Comparison of ENCODE assay signal across 26 cellular contexts in the genomic region with DNA sequence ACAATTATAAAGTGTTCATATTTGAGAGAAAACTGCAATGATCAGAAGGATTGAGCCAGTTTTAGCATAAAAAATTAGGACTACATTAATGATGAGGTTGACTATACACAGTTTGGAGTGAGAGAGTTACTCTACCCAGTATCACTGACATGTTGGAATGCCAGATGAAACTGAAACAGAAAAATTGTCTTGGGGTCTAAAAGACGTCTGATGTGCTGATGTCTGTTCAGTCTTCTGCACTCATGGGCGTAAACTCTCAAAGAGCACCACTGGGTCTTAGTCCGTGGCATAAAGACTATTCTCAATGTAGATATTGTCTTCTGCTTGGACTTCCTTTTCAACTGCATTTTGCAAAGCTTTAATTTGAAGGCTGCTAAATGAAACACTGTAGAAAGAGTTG. TPM values are rescaled to one million over a fixed set of nuclear protein-coding genes. Genes with fewer than 3 reads are reported as not detected.
DNase-seq lines count a peak whose midpoint lies in the region; ATAC-seq and TF ChIP-seq lines count a peak whose summit lies in the region.
"Had no signal": no experiment of that assay in that cellular context is flagged by ENCODE, and none has a peak within 500 bp of the region (broad histone marks: within the 10 kb centered on the region; RNA-seq: fewer than 3 reads in every experiment).

No MANE protein-coding gene starts in this region.

- peaks cover 2% of the 10 kb centered on the region for H3K27me3 Mint-ChIP-seq in activated CD4-positive, alpha-beta T cell treated with anti-CD3 and anti-CD28 coated beads, Interleukin-2, amount 10 ng/mL, durations not matched to agents 24 days and 14 days
- H3K27me3 Mint-ChIP-seq in activated CD8-positive, alpha-beta T cell treated with anti-CD3 and anti-CD28 coated beads for 36 hours: no peaks in the 10 kb centered on the region
- no peaks in the 10 kb centered on the region for H3K27me3 Mint-ChIP-seq in natural killer cell treated with Interleukin-12 subunit alpha and Interleukin-12 subunit beta and Interleukin-15 and Interleukin-18, amount 100 ng/mL, for 72 hours

- peak overlapping the region; percentile 72 for H3K27ac Mint-ChIP-seq in activated CD4-positive, alpha-beta T cell treated with anti-CD3 and anti-CD28 coated beads, Interleukin-2, amount 10 ng/mL, durations not matched to agents 24 days and 14 days
- H3K27ac Mint-ChIP-seq in activated CD8-positive, alpha-beta T cell treated with anti-CD3 and anti-CD28 coated beads for 36 hours: peak overlapping the region; percentile 25
- peak overlapping the region; percentile 91 to 97 for H3K27ac Mint-ChIP-seq in natural killer cell treated with Interleukin-12 subunit alpha and Interleukin-12 subunit beta and Interleukin-15 and Interleukin-18, amount 100 ng/mL, for 72 hours

- no peaks in the 10 kb centered on the region for H3K9me3 ChIP-seq in transverse colon
- H3K9me3 ChIP-seq in testis: no peaks in the 10 kb centered on the region
- H3K9me3 ChIP-seq: BE2C, psoas muscle, SJSA1, upper lobe of left lung had no signal

- no peak for TF ChIP-seq EP300 in transverse colon (IDR thresholded peaks at IDR 0.05; ENCODE audit: low read depth)

- POLR2A ChIA-PET in activated CD8-positive, alpha-beta T cell treated with anti-CD3 and anti-CD28 coated beads for 36 hours (lab: Charles Lee): interaction anchor here (0.9 to 1.3 kb wide), 2 partner anchors 9 to 75 kb away, joined by 3 read pairs; no protein-coding TSS in a partner anchor

- intact Hi-C loops in activated CD4-positive, alpha-beta T cell treated with anti-CD3 and anti-CD28 coated beads, Interleukin-2, amount 10 ng/mL, durations not matched to agents 24 days and 14 days (cut with micrococcal nuclease): loop anchor here (5.0 to 10.0 kb wide), 5 partner anchors 188 to 573 kb away; partner anchors contain the start of gene NIPAL4
- intact Hi-C loops in activated CD8-positive, alpha-beta T cell treated with anti-CD3 and anti-CD28 coated beads for 36 hours (cut with micrococcal nuclease): loop anchor here (5.0 kb wide), 2 partner anchors 43 to 78 kb away; partner anchors contain the start of gene HAVCR2
- intact Hi-C loops in transverse colon (cut with DNase I; ENCODE audit: low total_unique reads) (no loop called here), testis (cut with DNase I; ENCODE audit: low total_unique reads) (no loop called here)

- no peak for TF ChIP-seq CTCF in activated CD8-positive, alpha-beta T cell treated with anti-CD3 and anti-CD28 coated beads for 36 hours (IDR thresholded peaks at IDR 0.05)
- TF ChIP-seq CTCF in transverse colon (IDR thresholded peaks at IDR 0.05) (no peak), testis (IDR thresholded peaks at IDR 0.05) (no peak)

- H3K36me3 ChIP-seq in transverse colon (no peaks in the 10 kb centered on the region), testis (ENCODE audit: low read depth, missing control alignments) (no peaks in the 10 kb centered on the region)
- H3K36me3 ChIP-seq: BE2C, SJSA1, upper lobe of left lung had no signal

- ATAC-seq in GM19324 (IDR thresholded peaks at IDR 0.05; ENCODE audit: low FRiP score, unreplicated experiment): peak; percentile 36
- no peak for ATAC-seq in activated CD8-positive, alpha-beta T cell treated with anti-CD3 and anti-CD28 coated beads for 36 hours
- ATAC-seq in natural killer cell treated with Interleukin-12 subunit alpha and Interleukin-12 subunit beta and Interleukin-15 and Interleukin-18, amount 100 ng/mL, for 72 hours: no peak
- ATAC-seq: left colon, psoas muscle had no signal

- H3K36me3 Mint-ChIP-seq in activated CD4-positive, alpha-beta T cell treated with anti-CD3 and anti-CD28 coated beads, Interleukin-2, amount 10 ng/mL, durations not matched to agents 24 days and 14 days (ENCODE audit: low read depth): peaks cover 36% of the 10 kb centered on the region
- H3K36me3 Mint-ChIP-seq in activated CD8-positive, alpha-beta T cell treated with anti-CD3 and anti-CD28 coated beads for 36 hours (ENCODE audit: low read depth): peaks cover 4% of the 10 kb centered on the region
- peaks cover 8% of the 10 kb centered on the region for H3K36me3 Mint-ChIP-seq in natural killer cell treated with Interleukin-12 subunit alpha and Interleukin-12 subunit beta and Interleukin-15 and Interleukin-18, amount 100 ng/mL, for 72 hours

- DNase-seq in activated CD4-positive, alpha-beta T cell treated with anti-CD3 and anti-CD28 coated beads, Interleukin-2, amount 10 ng/mL, durations not matched to agents 24 days and 14 days: no peak
- DNase-seq in activated CD4-positive, alpha-beta T cell treated with anti-CD3 and anti-CD28 coated beads for 1 hour: no peak
- no peak for DNase-seq in activated CD8-positive, alpha-beta T cell treated with anti-CD3 and anti-CD28 coated beads for 36 hours
- no peak for DNase-seq in natural killer cell treated with Interleukin-12 subunit alpha and Interleukin-12 subunit beta and Interleukin-15 and Interleukin-18, amount 100 ng/mL, for 72 hours (ENCODE audit: low spot score)
- no peak for DNase-seq in activated gamma-delta T cell treated with Interleukin-2 at 50 U/mL for 16 hours
- DNase-seq in transverse colon: no peak
- no peak for DNase-seq in testis
- DNase-seq: activated CD4-positive, alpha-beta T cell treated with anti-CD3 and anti-CD28 coated beads, Interleukin-2, amount 50 U/mL, for 1 hour; activated CD8-positive, alpha-beta memory T cell treated with anti-CD3 and anti-CD28 coated beads, Interleukin-2, amount 50 U/mL, for 48 hours; activated effector memory CD4-positive, alpha-beta T cell treated with anti-CD3 and anti-CD28 coated beads, Interleukin-2, amount 50 U/mL, for 16 hours; amniotic stem cell; BE2C; DMS79 treated with DMSO at 0.1 percent for 48 hours; effector CD8-positive, alpha-beta T cell; foreskin fibroblast; KG1; left colon; NCI-H146; NCI-H510A; NK-92 treated with Interleukin-12 subunit alpha and Interleukin-12 subunit beta, amount 100 ng/mL, for 24 hours; psoas muscle; upper lobe of left lung had no signal

- TF ChIP-seq POLR2A in transverse colon (IDR thresholded peaks at IDR 0.05): no peak
- no peak for TF ChIP-seq POLR2A in testis (IDR thresholded peaks at IDR 0.05)

- in situ Hi-C loops in transverse colon (cut with MboI; ENCODE audit: low pct_ligation_motif_present in 1 of 4, low pct_unique_long_range_greater_than_20kb in 1 of 4, low sequenced_read_pairs in 3 of 4): no loop called here

- H3K27me3 ChIP-seq in transverse colon (no peaks in the 10 kb centered on the region), testis (no peaks in the 10 kb centered on the region)
- H3K27me3 ChIP-seq: BE2C, upper lobe of left lung had no signal

- CTCF ChIA-PET in activated CD8-positive, alpha-beta T cell treated with anti-CD3 and anti-CD28 coated beads for 36 hours (lab: Charles Lee): interaction anchor here (1.8 kb wide), 1 partner anchor 9 kb away, joined by 5 read pairs; no protein-coding TSS in a partner anchor

- peaks cover 3% of the 10 kb centered on the region for H3K9me3 Mint-ChIP-seq in activated CD4-positive, alpha-beta T cell treated with anti-CD3 and anti-CD28 coated beads, Interleukin-2, amount 10 ng/mL, durations not matched to agents 24 days and 14 days
- H3K9me3 Mint-ChIP-seq in activated CD8-positive, alpha-beta T cell treated with anti-CD3 and anti-CD28 coated beads for 36 hours: peaks cover 2% of the 10 kb centered on the region
- no peaks in the 10 kb centered on the region for H3K9me3 Mint-ChIP-seq in natural killer cell treated with Interleukin-12 subunit alpha and Interleukin-12 subunit beta and Interleukin-15 and Interleukin-18, amount 100 ng/mL, for 72 hours

- 62 to 70% methylated on average over 2 to 3 of the region's 3 CpGs for WGBS in transverse colon (ENCODE audit: low coverage in 1 of 2), 2 donors
- WGBS in testis, 2 donors: 74 to 78% methylated on average over 3 of the region's 3 CpGs

- H3K4me3 ChIP-seq in transverse colon (no peak overlapping the region), testis (no peak overlapping the region)
- H3K4me3 ChIP-seq: psoas muscle, SJSA1, upper lobe of left lung had no signal

- no peak overlapping the region for H3K4me3 Mint-ChIP-seq in activated CD4-positive, alpha-beta T cell treated with anti-CD3 and anti-CD28 coated beads, Interleukin-2, amount 10 ng/mL, durations not matched to agents 24 days and 14 days
- H3K4me3 Mint-ChIP-seq in activated CD8-positive, alpha-beta T cell treated with anti-CD3 and anti-CD28 coated beads for 36 hours: no peak overlapping the region
- peak overlapping the region; percentile 61 for H3K4me3 Mint-ChIP-seq in natural killer cell treated with Interleukin-12 subunit alpha and Interleukin-12 subunit beta and Interleukin-15 and Interleukin-18, amount 100 ng/mL, for 72 hours

- H3K4me1 ChIP-seq in transverse colon (peaks cover 0 to 34% (median 2%) of the 10 kb centered on the region in 4 donors), testis (no peaks in the 10 kb centered on the region)
- H3K4me1 ChIP-seq: BE2C, psoas muscle, SJSA1, upper lobe of left lung had no signal

- peaks cover 75% of the 10 kb centered on the region for H3K4me1 Mint-ChIP-seq in activated CD4-positive, alpha-beta T cell treated with anti-CD3 and anti-CD28 coated beads, Interleukin-2, amount 10 ng/mL, durations not matched to agents 24 days and 14 days
- peaks cover 65% of the 10 kb centered on the region for H3K4me1 Mint-ChIP-seq in activated CD8-positive, alpha-beta T cell treated with anti-CD3 and anti-CD28 coated beads for 36 hours (ENCODE audit: low read depth)
- H3K4me1 Mint-ChIP-seq in natural killer cell treated with Interleukin-12 subunit alpha and Interleukin-12 subunit beta and Interleukin-15 and Interleukin-18, amount 100 ng/mL, for 72 hours (ENCODE audit: low read depth in 2 of 2): peaks cover 64 to 68% of the 10 kb centered on the region in 2 donors

- H3K27ac ChIP-seq in transverse colon (no peak overlapping the region), testis (no peak overlapping the region)
- H3K27ac ChIP-seq: psoas muscle, SJSA1, upper lobe of left lung, VCaP had no signal

RNA-seq across cellular contexts. Expression of gene HAVCR1, which starts 29.5 kb away (rescaled TPM):
- total RNA-seq in activated CD4-positive, alpha-beta T cell treated with anti-CD3 and anti-CD28 coated beads, Interleukin-2, amount 10 ng/mL, durations not matched to agents 24 days and 14 days: 1.6 and 2.2 TPM in 2 replicates
- total RNA-seq in activated CD8-positive, alpha-beta T cell treated with anti-CD3 and anti-CD28 coated beads for 36 hours: under 1 TPM in 1 of 2 experiments, not detected in 1; 0.54 TPM
- 10 to 100 TPM; 23.9 to 26.5 TPM for total RNA-seq in natural killer cell treated with Interleukin-12 subunit alpha and Interleukin-12 subunit beta and Interleukin-15 and Interleukin-18, amount 100 ng/mL, for 72 hours
- total RNA-seq in transverse colon (1 to 10 TPM in 2 of 4 donors, under 1 TPM in 1, not detected in 1; 0.60 to 3.7 (median 2.9) TPM), testis (1 to 10 TPM; 1.1 to 1.7 TPM)
- 3.1 TPM for polyA plus RNA-seq in testis (ENCODE audit: insufficient read depth, low read depth, low replicate concordance)
- total RNA-seq: SJSA1 had no signal
- polyA plus RNA-seq: esophagus had no signal

Comparison
In these comparisons a context has a peak if more than half of its experiments do, and no peak if none do; other contexts are left out.
1. H3K27ac Mint-ChIP-seq: peak in every context shown above with its lines; median percentile 94 in natural killer cell treated with Interleukin-12 subunit alpha and Interleukin-12 subunit beta and Interleukin-15 and Interleukin-18, amount 100 ng/mL, for 72 hours; 72 in activated CD4-positive, alpha-beta T cell treated with anti-CD3 and anti-CD28 coated beads, Interleukin-2, amount 10 ng/mL, durations not matched to agents 24 days and 14 days; 25 in activated CD8-positive, alpha-beta T cell treated with anti-CD3 and anti-CD28 coated beads for 36 hours.
2. intact Hi-C loops: an anchor here in activated CD4-positive, alpha-beta T cell treated with anti-CD3 and anti-CD28 coated beads, Interleukin-2, amount 10 ng/mL, durations not matched to agents 24 days and 14 days (5.0 to 10.0 kb wide) and activated CD8-positive, alpha-beta T cell treated with anti-CD3 and anti-CD28 coated beads for 36 hours (5.0 kb wide); none called in transverse colon and testis.